Comparison of ENCODE assay signal across 35 cellular contexts in the genomic region with DNA sequence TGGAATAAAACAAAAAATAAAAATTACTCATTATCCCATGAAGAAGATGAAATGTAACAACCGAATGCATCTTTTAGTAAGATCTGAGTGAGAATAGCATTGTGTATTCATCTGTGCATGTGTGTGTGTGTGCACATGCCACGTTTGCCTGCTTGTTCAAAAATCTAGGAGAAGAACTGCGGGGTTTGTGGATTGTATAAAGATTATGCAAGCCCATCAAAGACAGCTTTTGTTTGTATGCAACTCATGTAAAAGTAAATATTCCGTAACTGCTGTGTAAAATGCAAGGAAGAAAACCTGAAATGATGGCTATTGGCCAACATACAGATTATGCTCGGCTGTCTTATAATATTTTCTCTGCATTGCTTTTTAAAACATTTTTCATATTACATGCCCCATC.
DNase-seq lines count a peak whose midpoint lies in the region; ATAC-seq, FAIRE-seq and TF ChIP-seq lines count a peak whose summit lies in the region.
"Had no signal": no experiment of that assay in that cellular context is flagged by ENCODE, and none has a peak within 500 bp of the region (broad histone marks: within the 10 kb centered on the region; RNA-seq: fewer than 3 reads in every experiment).

No MANE protein-coding gene starts in this region.

- TF ChIP-seq POLR2A in HepG2 (IDR thresholded peaks at IDR 0.05; ENCODE audit: insufficient read depth in 1 of 2, low read depth in 2 of 2, low read length in 2 of 2) (no peak), right lobe of liver (IDR thresholded peaks at IDR 0.05) (no peak)

- H3K27me3 ChIP-seq in HepG2 (ENCODE audit: control insufficient read depth in 1 of 2, insufficient read depth in 2 of 2, low read length in 2 of 2) (peaks cover 1 to 7% of the 10 kb centered on the region in 2 experiments; a peak in 3 of 5 replicates), right lobe of liver (no peaks in the 10 kb centered on the region)
- H3K27me3 ChIP-seq in effector memory CD4-positive, alpha-beta T cell (replicated peaks; ENCODE audit: control insufficient read depth, insufficient read depth, low read length, poor library complexity, severe bottlenecking), result no peaks in the 10 kb centered on the region
- H3K27me3 ChIP-seq: BE2C; BLaER1; BLaER1 treated with 17β-estradiol and CSF1 and Interleukin-3, amounts not matched to agents 10 nM and 100 nM had no signal

- H3K27me3 Mint-ChIP-seq in brain, result peaks cover 3% of the 10 kb centered on the region
- H3K27me3 Mint-ChIP-seq: CD4-positive, alpha-beta T cell had no signal

- no peak overlapping the region for H2AFZ ChIP-seq in HepG2 (ENCODE audit: low read length)

- DNase-seq in HepG2 (ENCODE audit: low spot score), result peak; percentile 5
- no peak for DNase-seq in right lobe of liver
- no peak for DNase-seq in effector memory CD4-positive, alpha-beta T cell
- DNase-seq: 8988T; ACHN; AML-193; BE2C; C1 segment of cervical spinal cord; Caco-2; Calu3; CD4-positive, alpha-beta memory T cell; CD4-positive, alpha-beta T cell; CD4-positive, CD25-positive, alpha-beta regulatory T cell; CD8-positive, alpha-beta memory T cell; CD8-positive, alpha-beta T cell; COR-L47; DMS 273 treated with DMSO at 0.1 percent for 48 hours; DMS153; DMS53; DMS79; DMS79 treated with DMSO at 0.1 percent for 48 hours; DND-41; EL had no signal

- in situ Hi-C loops in HepG2 (cut with HindIII; ENCODE audit: extremely low pct_ligation_motif_present, low pct_unique_long_range_greater_than_20kb), result no loop called here

- H3K27ac Mint-ChIP-seq in brain, result peak overlapping the region in 3 of 5 experiments; percentile 4 to 22 (median 5)
- H3K27ac Mint-ChIP-seq: B cell; CD14-positive monocyte; CD4-positive, alpha-beta memory T cell; CD4-positive, alpha-beta T cell; CD4-positive, CD25-positive, alpha-beta regulatory T cell; CD8-positive, alpha-beta T cell had no signal

- intact Hi-C loops in HepG2 (cut with micrococcal nuclease; ENCODE audit: unreplicated experiment), result loop anchor here (2.0 kb wide), 1 partner anchor 20 kb away; no protein-coding TSS in a partner anchor
- intact Hi-C loops in right lobe of liver (cut with DNase I), result no loop called here

- H3K79me2 ChIP-seq in HepG2 (ENCODE audit: insufficient read depth, low read length), result no peaks in the 10 kb centered on the region

- TF ChIP-seq RAD21 in HepG2 (CRISPR knock-in tag; IDR thresholded peaks at IDR 0.05), result no peak

- H3K4me1 ChIP-seq in HepG2 (ENCODE audit: insufficient read depth, low read length), result peaks cover 23% of the 10 kb centered on the region
- no peaks in the 10 kb centered on the region for H3K4me1 ChIP-seq in right lobe of liver
- no peaks in the 10 kb centered on the region for H3K4me1 ChIP-seq in effector memory CD4-positive, alpha-beta T cell (ENCODE audit: control insufficient read depth, insufficient read depth, low read length, poor library complexity, severe bottlenecking)
- H3K4me1 ChIP-seq: BLaER1; BLaER1 treated with 17β-estradiol and CSF1 and Interleukin-3, amounts not matched to agents 10 nM and 100 nM had no signal

- H3K36me3 Mint-ChIP-seq in brain, result peaks cover 5% of the 10 kb centered on the region
- H3K36me3 Mint-ChIP-seq: CD4-positive, CD25-positive, alpha-beta regulatory T cell; CD8-positive, alpha-beta T cell had no signal

- no peak for TF ChIP-seq CTCF in HepG2 (CRISPR knock-in tag; IDR thresholded peaks at IDR 0.05)
- TF ChIP-seq CTCF in right lobe of liver (IDR thresholded peaks at IDR 0.05), result no peak
- TF ChIP-seq CTCF in VCaP (conservative IDR thresholded peaks at IDR 0.05), result no peak
- TF ChIP-seq CTCF in brain (conservative IDR thresholded peaks at IDR 0.05), result no peak

- no peak overlapping the region for H3K4me2 ChIP-seq in HepG2 (ENCODE audit: low read depth, low read length)
- H3K4me2 ChIP-seq: BLaER1; BLaER1 treated with 17β-estradiol and CSF1 and Interleukin-3, amounts not matched to agents 10 nM and 100 nM had no signal

- CTCF ChIA-PET in HepG2 (lab: Yijun Ruan, JAX; ENCODE audit: low intra/inter-chr PET ratio, low total read pairs), result no interaction called here

- H3K9me3 ChIP-seq in HepG2 (ENCODE audit: low read length) (no peaks in the 10 kb centered on the region), right lobe of liver (no peaks in the 10 kb centered on the region)
- no peaks in the 10 kb centered on the region for H3K9me3 ChIP-seq in effector memory CD4-positive, alpha-beta T cell (ENCODE audit: control insufficient read depth, low read length)
- H3K9me3 ChIP-seq: BE2C, Caco-2 had no signal

- no TSS peak for BruUV-seq in HepG2 (replicated peaks; lab: Mats Ljungman, UMichigan)

- H3K9ac ChIP-seq in HepG2 (ENCODE audit: insufficient read depth, low read depth, low read length), result no peak overlapping the region
- H3K9ac ChIP-seq: BLaER1; BLaER1 treated with 17β-estradiol and CSF1 and Interleukin-3, amounts not matched to agents 10 nM and 100 nM had no signal

- H3K27ac ChIP-seq in HepG2 (ENCODE audit: extremely low read length, insufficient read depth, low read length) (no peak overlapping the region), right lobe of liver (no peak overlapping the region), VCaP (peak overlapping the region; percentile 18; the same call in 1 of the 2 replicates)
- H3K27ac ChIP-seq in effector memory CD4-positive, alpha-beta T cell (ENCODE audit: insufficient read depth, low read length, poor library complexity, severe bottlenecking), result no peak overlapping the region
- H3K27ac ChIP-seq: 22Rv1; BLaER1; BLaER1 treated with 17β-estradiol and CSF1 and Interleukin-3, amounts not matched to agents 10 nM and 100 nM; C4-2B had no signal

- peaks cover 20% of the 10 kb centered on the region for H3K4me1 Mint-ChIP-seq in brain
- H3K4me1 Mint-ChIP-seq: B cell; CD4-positive, alpha-beta memory T cell; CD8-positive, alpha-beta memory T cell had no signal

- 0 out of 2 replicates have a peak, but pooled peaks cover 4% of the 10 kb centered on the region for H4K20me1 ChIP-seq in HepG2 (ENCODE audit: insufficient read depth, low read length)
- H4K20me1 ChIP-seq: BLaER1 had no signal

- no peak overlapping the region for H3K4me3 Mint-ChIP-seq in brain
- H3K4me3 Mint-ChIP-seq: B cell; CD14-positive monocyte; CD4-positive, alpha-beta memory T cell; CD4-positive, alpha-beta T cell; CD4-positive, CD25-positive, alpha-beta regulatory T cell; CD8-positive, alpha-beta memory T cell; CD8-positive, alpha-beta T cell had no signal

- H3K4me3 ChIP-seq in HepG2 (replicated peaks in 1 of 3; ENCODE audit: insufficient read depth in 1 of 3, low read depth in 2 of 3, low read length in 3 of 3), result no peak overlapping the region
- no peak overlapping the region for H3K4me3 ChIP-seq in right lobe of liver
- no peak overlapping the region for H3K4me3 ChIP-seq in effector memory CD4-positive, alpha-beta T cell (ENCODE audit: insufficient read depth, low read depth, low read length, poor library complexity, severe bottlenecking)
- H3K4me3 ChIP-seq: A549; BLaER1; BLaER1 treated with 17β-estradiol and CSF1 and Interleukin-3, amounts not matched to agents 10 nM and 100 nM had no signal

- no peak for FAIRE-seq in HepG2 (lab: Jason Lieb, UNC)
- FAIRE-seq: A204.1, A549, D721Med had no signal

- 24% methylated on average over 5 of the region's 5 CpGs for WGBS in HepG2 (ENCODE audit: low lambda C conversion rate)
- WGBS in right lobe of liver (ENCODE audit: insufficient coverage, low coverage, low lambda C conversion rate, missing lambda C conversion rate), result 50% methylated on average over 5 of the region's 5 CpGs

- POLR2A ChIA-PET in HepG2 (lab: Yijun Ruan, JAX), result no interaction called here

- no peaks in the 10 kb centered on the region for H3K36me3 ChIP-seq in HepG2 (replicated peaks in 1 of 2; ENCODE audit: control insufficient read depth in 1 of 2, insufficient read depth in 2 of 2, low read length in 2 of 2)
- H3K36me3 ChIP-seq in right lobe of liver, result no peaks in the 10 kb centered on the region
- H3K36me3 ChIP-seq in effector memory CD4-positive, alpha-beta T cell (ENCODE audit: control insufficient read depth, insufficient read depth, low read length), result peaks cover 4% of the 10 kb centered on the region
- H3K36me3 ChIP-seq: BE2C, BLaER1 had no signal

- TF ChIP-seq EP300 in HepG2 (IDR thresholded peaks at IDR 0.05; ENCODE audit: low read depth in 2 of 2, low read length in 2 of 2) (peak in 1 of 2 experiments; percentile 22; a peak in 1 of 4 replicates), HepG2 (CRISPR knock-in tag; IDR thresholded peaks at IDR 0.05; ENCODE audit: borderline replicate concordance) (no peak)

- ATAC-seq in HepG2, result no peak
- ATAC-seq in right lobe of liver, result no peak
- ATAC-seq in HG03095 (IDR thresholded peaks at IDR 0.05; ENCODE audit: unreplicated experiment), result no peak
- ATAC-seq: A549; CD8-positive, alpha-beta T cell had no signal

- H3K9me3 Mint-ChIP-seq in brain, result peaks cover 18 to 28% (median 22%) of the 10 kb centered on the region in 5 experiments

TF ChIP-seq in HepG2, 621 proteins besides CTCF, POLR2A, EP300 and RAD21 (continues in another document):
- no peak for TF ChIP-seq MLXIP (CRISPR knock-in tag; IDR thresholded peaks at IDR 0.05; ENCODE audit: borderline replicate concordance)
